In genomic region chr1:108703939-108704338, GRCh38 we compare ENCODE assay signal across 11 cellular contexts. TPM values are rescaled to one million over a fixed set of nuclear protein-coding genes. Genes with fewer than 3 reads are reported as not detected.
DNase-seq lines count a peak whose midpoint lies in the region; ATAC-seq and TF ChIP-seq lines count a peak whose summit lies in the region.
"Had no signal": no experiment of that assay in that cellular context is flagged by ENCODE, and none has a peak within 500 bp of the region (broad histone marks: within the 10 kb centered on the region; RNA-seq: fewer than 3 reads in every experiment).

No MANE protein-coding gene starts in this region.

- DNase-seq in CD8-positive, alpha-beta memory T cell = peak in 2 of 5 donors; percentile 37 to 54
- DNase-seq in activated T-helper 1 cell treated with anti-CD3 and anti-CD28 coated beads, Interleukin-12 subunit alpha, Interleukin-12 subunit beta, Interleukin-2, Interleukin-4 antibody, amounts not matched to agents 30 ng/mL and 10 ng/mL and 1 ng/mL, durations not matched to agents 14 hours and 24 hours and 36 hours (ENCODE audit: low spot score) = peak; percentile 20
- DNase-seq in iris pigment epithelial cell (ENCODE audit: low read depth) (peak; percentile 42), NCI-H1417 (lab: John Stamatoyannopoulos, UW) (no peak), GM13976 (ENCODE audit: low spot score) (no peak), HuH-7.5 (ENCODE audit: low spot score) (no peak), mesenteric fat pad (ENCODE audit: low spot score) (no peak)
- DNase-seq: KG1, NCI-H510A treated with DMSO at 0.1 percent for 48 hours had no signal

- H3K4me1 ChIP-seq in CD8-positive, alpha-beta memory T cell (ENCODE audit: insufficient read depth, low read length) = peaks cover 43% of the 10 kb centered on the region

- H3K4me1 Mint-ChIP-seq in CD8-positive, alpha-beta memory T cell = peaks cover 50 to 73% (median 64%) of the 10 kb centered on the region in 3 donors
- peaks cover 42% of the 10 kb centered on the region for H3K4me1 Mint-ChIP-seq in activated T-helper 1 cell treated with anti-CD3 and anti-CD28 coated beads, Interleukin-12 subunit alpha, Interleukin-12 subunit beta, Interleukin-2, Interleukin-4 antibody, amounts not matched to agents 30 ng/mL and 10 ng/mL and 1 ng/mL, durations not matched to agents 14 hours and 24 hours and 36 hours (ENCODE audit: low read depth)

- ATAC-seq in HG02885 (IDR thresholded peaks at IDR 0.05; ENCODE audit: poor library complexity, unreplicated experiment) = peak; percentile 27

- peak overlapping the region; percentile 64 to 78 (median 72) for H3K4me3 Mint-ChIP-seq in CD8-positive, alpha-beta memory T cell
- no peak overlapping the region for H3K4me3 Mint-ChIP-seq in activated T-helper 1 cell treated with anti-CD3 and anti-CD28 coated beads, Interleukin-12 subunit alpha, Interleukin-12 subunit beta, Interleukin-2, Interleukin-4 antibody, amounts not matched to agents 30 ng/mL and 10 ng/mL and 1 ng/mL, durations not matched to agents 14 hours and 24 hours and 36 hours

- peak overlapping the region; percentile 6 for H3K4me3 ChIP-seq in CD8-positive, alpha-beta memory T cell (ENCODE audit: low read length)
- H3K4me3 ChIP-seq: skin epidermis had no signal

- no peaks in the 10 kb centered on the region for H3K9me3 Mint-ChIP-seq in CD8-positive, alpha-beta memory T cell
- H3K9me3 Mint-ChIP-seq in activated T-helper 1 cell treated with anti-CD3 and anti-CD28 coated beads, Interleukin-12 subunit alpha, Interleukin-12 subunit beta, Interleukin-2, Interleukin-4 antibody, amounts not matched to agents 30 ng/mL and 10 ng/mL and 1 ng/mL, durations not matched to agents 14 hours and 24 hours and 36 hours = no peaks in the 10 kb centered on the region

- H3K27me3 ChIP-seq in CD8-positive, alpha-beta memory T cell (ENCODE audit: insufficient read depth, low read length, poor library complexity, severe bottlenecking) = no peaks in the 10 kb centered on the region

- peak overlapping the region; percentile 65 for H3K27ac ChIP-seq in CD8-positive, alpha-beta memory T cell (ENCODE audit: low read depth, low read length)

- in situ Hi-C loops in GM13976 (cut with MboI; ENCODE audit: low sequenced_read_pairs, unreplicated experiment) = no loop called here

- H3K9me3 ChIP-seq in CD8-positive, alpha-beta memory T cell (ENCODE audit: low read length) = no peaks in the 10 kb centered on the region

- CTCF ChIA-PET in CD8-positive, alpha-beta memory T cell (lab: Charles Lee) = interaction anchor here (1.7 kb wide), 1 partner anchor 57 kb away, joined by 6 read pairs; no protein-coding TSS in a partner anchor

- H3K27ac Mint-ChIP-seq in CD8-positive, alpha-beta memory T cell = peak overlapping the region; percentile 83 to 96 (median 93)
- H3K27ac Mint-ChIP-seq in activated T-helper 1 cell treated with anti-CD3 and anti-CD28 coated beads, Interleukin-12 subunit alpha, Interleukin-12 subunit beta, Interleukin-2, Interleukin-4 antibody, amounts not matched to agents 30 ng/mL and 10 ng/mL and 1 ng/mL, durations not matched to agents 14 hours and 24 hours and 36 hours = peak overlapping the region; percentile 90

- peaks cover 8 to 34% (median 15%) of the 10 kb centered on the region in 3 donors for H3K36me3 Mint-ChIP-seq in CD8-positive, alpha-beta memory T cell
- peaks cover 29% of the 10 kb centered on the region for H3K36me3 Mint-ChIP-seq in activated T-helper 1 cell treated with anti-CD3 and anti-CD28 coated beads, Interleukin-12 subunit alpha, Interleukin-12 subunit beta, Interleukin-2, Interleukin-4 antibody, amounts not matched to agents 30 ng/mL and 10 ng/mL and 1 ng/mL, durations not matched to agents 14 hours and 24 hours and 36 hours (ENCODE audit: low read depth)

- H3K27me3 Mint-ChIP-seq in CD8-positive, alpha-beta memory T cell = no peaks in the 10 kb centered on the region
- no peaks in the 10 kb centered on the region for H3K27me3 Mint-ChIP-seq in activated T-helper 1 cell treated with anti-CD3 and anti-CD28 coated beads, Interleukin-12 subunit alpha, Interleukin-12 subunit beta, Interleukin-2, Interleukin-4 antibody, amounts not matched to agents 30 ng/mL and 10 ng/mL and 1 ng/mL, durations not matched to agents 14 hours and 24 hours and 36 hours (ENCODE audit: insufficient read depth)

- peaks cover 13% of the 10 kb centered on the region for H3K36me3 ChIP-seq in CD8-positive, alpha-beta memory T cell (ENCODE audit: insufficient read depth, low read length)

- TF ChIP-seq CTCF in GM13976 (IDR thresholded peaks at IDR 0.05; ENCODE audit: borderline replicate concordance, control extremely low read depth, extremely low read depth, insufficient read depth, missing control alignments) = no peak

- POLR2A ChIA-PET in CD8-positive, alpha-beta memory T cell (lab: Charles Lee) = interaction anchor here (9.5 kb wide), 1 partner anchor 10 kb away, joined by 65 read pairs; the partner anchor contains the start of gene PRPF38B

- intact Hi-C loops in activated T-helper 1 cell treated with anti-CD3 and anti-CD28 coated beads, Interleukin-12 subunit alpha, Interleukin-12 subunit beta, Interleukin-2, Interleukin-4 antibody, amounts not matched to agents 30 ng/mL and 10 ng/mL and 1 ng/mL, durations not matched to agents 14 hours and 24 hours and 36 hours (cut with micrococcal nuclease) = loop anchor here (1.0 to 2.0 kb wide), 2 partner anchors 11 to 43 kb away; partner anchors contain the start of gene STXBP3

RNA-seq across cellular contexts. Expression of gene FNDC7, which starts 8.8 kb away (rescaled TPM):
- under 1 TPM in 1 of 2 experiments, not detected in 1; 0.09 TPM for total RNA-seq in CD8-positive, alpha-beta memory T cell
- not detected for polyA plus RNA-seq in CD8-positive, alpha-beta memory T cell
- 0.05 TPM in 1 of 2 replicates, not detected in the other for total RNA-seq in activated T-helper 1 cell treated with anti-CD3 and anti-CD28 coated beads, Interleukin-12 subunit alpha, Interleukin-12 subunit beta, Interleukin-2, Interleukin-4 antibody, amounts not matched to agents 30 ng/mL and 10 ng/mL and 1 ng/mL, durations not matched to agents 14 hours and 24 hours and 36 hours
- total RNA-seq in mesenteric fat pad = not detected

RNA-seq across cellular contexts. Expression of gene PRPF38B, which starts 11.8 kb away (rescaled TPM):
- 10 to 100 TPM; 74.8 to 78.1 TPM for total RNA-seq in CD8-positive, alpha-beta memory T cell
- 32.3 TPM for polyA plus RNA-seq in CD8-positive, alpha-beta memory T cell
- total RNA-seq in activated T-helper 1 cell treated with anti-CD3 and anti-CD28 coated beads, Interleukin-12 subunit alpha, Interleukin-12 subunit beta, Interleukin-2, Interleukin-4 antibody, amounts not matched to agents 30 ng/mL and 10 ng/mL and 1 ng/mL, durations not matched to agents 14 hours and 24 hours and 36 hours = 94.4 and 99.8 TPM in 2 replicates
- total RNA-seq in mesenteric fat pad = 32.0 TPM

RNA-seq across cellular contexts. Expression of gene STXBP3, which starts 42.5 kb away (rescaled TPM):
- total RNA-seq in CD8-positive, alpha-beta memory T cell = 10 to 100 TPM; 43.2 to 43.3 TPM
- 54.8 TPM for polyA plus RNA-seq in CD8-positive, alpha-beta memory T cell
- total RNA-seq in activated T-helper 1 cell treated with anti-CD3 and anti-CD28 coated beads, Interleukin-12 subunit alpha, Interleukin-12 subunit beta, Interleukin-2, Interleukin-4 antibody, amounts not matched to agents 30 ng/mL and 10 ng/mL and 1 ng/mL, durations not matched to agents 14 hours and 24 hours and 36 hours = 39.6 and 42.4 TPM in 2 replicates
- total RNA-seq in mesenteric fat pad = 42.4 TPM

RNA-seq across cellular contexts. Expression of gene HENMT1, which starts 43.0 kb away (rescaled TPM):
- 10 to 100 TPM; 29.6 to 31.3 TPM for total RNA-seq in CD8-positive, alpha-beta memory T cell
- 55.2 TPM for polyA plus RNA-seq in CD8-positive, alpha-beta memory T cell
- total RNA-seq in activated T-helper 1 cell treated with anti-CD3 and anti-CD28 coated beads, Interleukin-12 subunit alpha, Interleukin-12 subunit beta, Interleukin-2, Interleukin-4 antibody, amounts not matched to agents 30 ng/mL and 10 ng/mL and 1 ng/mL, durations not matched to agents 14 hours and 24 hours and 36 hours = 17.9 and 20.7 TPM in 2 replicates
- 3.3 TPM for total RNA-seq in mesenteric fat pad

Comparison
In these comparisons a context has a peak if more than half of its experiments do, and no peak if none do; other contexts are left out.
1. DNase-seq: peak in activated T-helper 1 cell treated with anti-CD3 and anti-CD28 coated beads, Interleukin-12 subunit alpha, Interleukin-12 subunit beta, Interleukin-2, Interleukin-4 antibody, amounts not matched to agents 30 ng/mL and 10 ng/mL and 1 ng/mL, durations not matched to agents 14 hours and 24 hours and 36 hours (single experiment) and iris pigment epithelial cell (single experiment); none in NCI-H1417 (0 of 3), GM13976 (single experiment), HuH-7.5 (single experiment) and mesenteric fat pad (single experiment).